ENCODE assay signal across 17 cellular contexts in genomic region chr12:16788888-16789790, GRCh38.
A peak's percentile ranks its signal among the peaks of the same experiment; 100 is the strongest.
DNase-seq lines count a peak whose midpoint lies in the region; ATAC-seq and TF ChIP-seq lines count a peak whose summit lies in the region.
"Had no signal": no experiment of that assay in that cellular context is flagged by ENCODE, and none has a peak within 500 bp of the region (broad histone marks: within the 10 kb centered on the region; RNA-seq: fewer than 3 reads in every experiment).

No MANE protein-coding gene starts in this region.

- ATAC-seq in GM19324 (IDR thresholded peaks at IDR 0.05; ENCODE audit: low FRiP score, unreplicated experiment) (peak; percentile 52), HG02885 (IDR thresholded peaks at IDR 0.05; ENCODE audit: poor library complexity, unreplicated experiment) (peak; percentile 67), omental fat pad (ENCODE audit: low FRiP score) (no peak), GM21390 (IDR thresholded peaks at IDR 0.05; ENCODE audit: unreplicated experiment) (no peak)

- no peak for TF ChIP-seq CTCF in omental fat pad (IDR thresholded peaks at IDR 0.05)

- in situ Hi-C loops in ACHN (cut with HindIII; ENCODE audit: low pct_ligation_motif_present, low pct_unique_long_range_greater_than_20kb, low sequenced_read_pairs) = no loop called here

- peak; percentile 6 for DNase-seq in ACHN
- peak; percentile 10 for DNase-seq in RPMI8226
- DNase-seq in SW 1271 (lab: John Stamatoyannopoulos, UW) = no peak
- no peak for DNase-seq in omental fat pad (ENCODE audit: low spot score)
- DNase-seq in stimulated activated CD4-positive, alpha-beta T cell treated with anti-CD3 and anti-CD28 coated beads, Interleukin-2, amount 100 ng/mL, for 24 hours = no peak
- DNase-seq: activated CD4-positive, alpha-beta memory T cell treated with anti-CD3 and anti-CD28 coated beads, Interleukin-2, amount 10 ng/mL, durations not matched to agents 7 days and 5 days; activated naive CD4-positive, alpha-beta T cell; mammary epithelial cell; NCI-H524 treated with DMSO at 0.1 percent for 48 hours; nucleus accumbens; stimulated activated CD4-positive, alpha-beta T cell treated with anti-CD3 and anti-CD28 coated beads, Interleukin-12 subunit alpha, Interleukin-12 subunit beta, amount 100 ng/mL, for 4 hours; stimulated activated CD8-positive, alpha-beta memory T cell treated with anti-CD3 and anti-CD28 coated beads, Interleukin-4, amount 100 ng/mL, for 48 hours; T1000; upper lobe of left lung had no signal

Comparison
In these comparisons a context has a peak if more than half of its experiments do, and no peak if none do; other contexts are left out.
1. DNase-seq: peak in ACHN (single experiment) and RPMI8226 (single experiment); none in SW 1271 (0 of 2), omental fat pad (single experiment) and stimulated activated CD4-positive, alpha-beta T cell treated with anti-CD3 and anti-CD28 coated beads, Interleukin-2, amount 100 ng/mL, for 24 hours (0 of 2).
2. ATAC-seq: peak in GM19324 (single experiment) and HG02885 (single experiment); none in omental fat pad (single experiment) and GM21390 (single experiment).